10 cellular contexts compared by ENCODE assay signal in the genomic region with DNA sequence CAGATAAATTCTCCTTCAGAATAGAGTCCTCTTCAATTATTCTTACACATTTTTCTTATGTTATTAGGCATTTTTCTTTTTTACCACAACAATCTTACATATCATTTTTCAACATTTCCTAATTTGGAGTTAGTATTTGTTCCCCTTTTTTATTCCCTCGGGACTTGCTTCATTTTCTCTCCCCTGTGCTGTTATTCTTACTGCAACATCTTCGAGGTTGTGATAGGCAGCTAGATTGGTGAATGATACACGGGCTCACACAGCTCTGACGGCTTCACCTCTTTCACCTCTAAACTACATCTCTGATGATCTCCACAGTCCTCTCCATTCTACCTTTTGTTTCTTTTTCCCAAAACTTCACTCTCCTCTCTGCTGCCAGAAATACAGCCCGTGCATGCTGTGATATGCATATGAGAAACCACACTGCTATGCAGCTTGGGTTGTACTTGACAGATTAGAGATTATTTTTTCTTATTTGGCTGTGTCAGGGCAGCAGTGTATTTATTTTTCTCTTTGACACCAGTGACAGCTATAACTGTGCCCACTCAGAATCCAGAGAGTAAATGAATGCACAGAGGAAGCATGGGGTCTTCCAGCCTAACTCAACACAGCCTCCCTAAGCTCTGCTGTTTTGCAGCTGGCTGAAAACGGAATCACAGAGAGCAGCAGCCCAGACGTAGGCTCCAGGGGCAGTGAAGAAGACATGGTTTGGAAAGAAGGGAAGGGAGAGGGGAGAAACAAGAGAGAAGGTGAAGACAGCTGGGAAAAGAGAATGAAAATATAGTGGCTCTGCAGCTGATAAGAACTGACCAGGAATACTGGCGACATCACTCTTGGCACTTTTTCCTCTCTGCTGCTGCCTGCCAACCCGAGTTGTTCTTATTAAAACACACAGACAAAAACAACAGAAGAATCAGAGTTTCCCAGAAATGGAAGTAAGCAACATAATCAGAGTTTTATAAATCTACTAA.
DNase-seq lines count a peak whose midpoint lies in the region; ATAC-seq and TF ChIP-seq lines count a peak whose summit lies in the region.
"Had no signal": no experiment of that assay in that cellular context is flagged by ENCODE, and none has a peak within 500 bp of the region (broad histone marks: within the 10 kb centered on the region; RNA-seq: fewer than 3 reads in every experiment).

No MANE protein-coding gene starts in this region.

- TF ChIP-seq CTCF in OCI-LY3 (IDR thresholded peaks at IDR 0.05; ENCODE audit: low read depth, low read length) (no peak), foreskin keratinocyte (conservative IDR thresholded peaks at IDR 0.05) (no peak), osteoblast (IDR thresholded peaks at IDR 0.05; ENCODE audit: extremely low read depth, low read depth, low read length) (no peak)

- DNase-seq in Ammon's horn (ENCODE audit: low spot score), result peak; percentile 47
- DNase-seq in foreskin keratinocyte, result peak in 1 of 2 donors; percentile 28
- DNase-seq in osteoblast (ENCODE audit: insufficient read length, low spot score, missing footprints), result peak; percentile 68
- no peak for DNase-seq in Kasumi-1 (lab: John Stamatoyannopoulos, UW)
- no peak for DNase-seq in NCI-H2081 treated with DMSO at 0.1 percent for 48 hours (lab: John Stamatoyannopoulos, UW)
- no peak for DNase-seq in NCI-H2107 (lab: John Stamatoyannopoulos, UW)
- DNase-seq in cerebellum (ENCODE audit: low spot score), result no peak
- DNase-seq: CD4-positive, alpha-beta memory T cell; NCI-H526 had no signal

- no peaks in the 10 kb centered on the region for H3K79me2 ChIP-seq in OCI-LY3 (ENCODE audit: low read length)
- H3K79me2 ChIP-seq in osteoblast (ENCODE audit: insufficient read depth, low read length), result no peaks in the 10 kb centered on the region

- H3K27ac ChIP-seq in OCI-LY3 (ENCODE audit: low read length), result no peak overlapping the region
- no peak overlapping the region for H3K27ac ChIP-seq in foreskin keratinocyte
- H3K27ac ChIP-seq in osteoblast (ENCODE audit: low read depth, low read length), result no peak overlapping the region

- H3K27me3 ChIP-seq in OCI-LY3 (ENCODE audit: low read depth, low read length), result no peaks in the 10 kb centered on the region
- no peaks in the 10 kb centered on the region for H3K27me3 ChIP-seq in foreskin keratinocyte
- no peaks in the 10 kb centered on the region for H3K27me3 ChIP-seq in osteoblast (ENCODE audit: insufficient read depth, low read length)

- H3K36me3 ChIP-seq in OCI-LY3 (replicated peaks; ENCODE audit: low read depth, low read length) (peaks cover 6% of the 10 kb centered on the region), osteoblast (ENCODE audit: insufficient read depth, low read length) (no peaks in the 10 kb centered on the region)

- H3K4me1 ChIP-seq in OCI-LY3 (ENCODE audit: low read length), result peaks cover 8% of the 10 kb centered on the region
- peaks cover 5% of the 10 kb centered on the region for H3K4me1 ChIP-seq in foreskin keratinocyte
- peaks cover 6% of the 10 kb centered on the region for H3K4me1 ChIP-seq in osteoblast (ENCODE audit: insufficient read depth, low read length)

- H3K9ac ChIP-seq in OCI-LY3 (ENCODE audit: low read length), result no peak overlapping the region

- H4K20me1 ChIP-seq in OCI-LY3 (ENCODE audit: insufficient read depth, low read length) (no peaks in the 10 kb centered on the region), osteoblast (ENCODE audit: insufficient read depth, low read length) (no peaks in the 10 kb centered on the region)

- H2AFZ ChIP-seq in OCI-LY3 (ENCODE audit: low read depth, low read length) (no peak overlapping the region), osteoblast (ENCODE audit: low read length) (peak overlapping the region; percentile 54)

- H3K4me2 ChIP-seq in OCI-LY3 (ENCODE audit: low read length), result peak overlapping the region; percentile 16
- H3K4me2 ChIP-seq in osteoblast (ENCODE audit: insufficient read depth, low read length), result peak overlapping the region; percentile 64

- no peaks in the 10 kb centered on the region for H3K9me3 ChIP-seq in OCI-LY3 (ENCODE audit: insufficient read depth, low read length)
- no peaks in the 10 kb centered on the region for H3K9me3 ChIP-seq in osteoblast (ENCODE audit: low read depth, low read length)

- H3K4me3 ChIP-seq in OCI-LY3 (ENCODE audit: low read length), result no peak overlapping the region
- peak overlapping the region; percentile 29 for H3K4me3 ChIP-seq in osteoblast (ENCODE audit: insufficient read depth, low read length)

- peak; percentile 59 for ATAC-seq in foreskin keratinocyte

Comparison
In these comparisons a context has a peak if more than half of its experiments do, and no peak if none do; other contexts are left out.
1. DNase-seq: peak in Ammon's horn (single experiment) and osteoblast (single experiment); none in Kasumi-1 (0 of 2), NCI-H2081 treated with DMSO at 0.1 percent for 48 hours (single experiment), NCI-H2107 (single experiment) and cerebellum (single experiment).